Comparison of ENCODE assay signal across 16 cellular contexts in genomic region chr2:102245266-102246151, GRCh38. TPM values are rescaled to one million over a fixed set of nuclear protein-coding genes. Genes with fewer than 3 reads are reported as not detected.
DNase-seq lines count a peak whose midpoint lies in the region; ATAC-seq and TF ChIP-seq lines count a peak whose summit lies in the region.
"Had no signal": no experiment of that assay in that cellular context is flagged by ENCODE, and none has a peak within 500 bp of the region (broad histone marks: within the 10 kb centered on the region; RNA-seq: fewer than 3 reads in every experiment).

No MANE protein-coding gene starts in this region.

- no peaks in the 10 kb centered on the region for H3K36me3 Mint-ChIP-seq in WTC11
- no peaks in the 10 kb centered on the region for H3K36me3 Mint-ChIP-seq in stimulated activated effector memory CD8-positive, alpha-beta T cell treated with anti-CD3 and anti-CD28 coated beads, Interleukin-12 subunit alpha, Interleukin-12 subunit beta, amount 100 ng/mL, for 72 hours

- no peak overlapping the region for H3K4me3 Mint-ChIP-seq in WTC11
- no peak overlapping the region for H3K4me3 Mint-ChIP-seq in stimulated activated effector memory CD8-positive, alpha-beta T cell treated with anti-CD3 and anti-CD28 coated beads, Interleukin-12 subunit alpha, Interleukin-12 subunit beta, amount 100 ng/mL, for 72 hours
- H3K4me3 Mint-ChIP-seq: activated CD8-positive, alpha-beta T cell treated with anti-CD3 and anti-CD28 coated beads for 36 hours had no signal

- peaks cover 13% of the 10 kb centered on the region for H3K4me1 Mint-ChIP-seq in WTC11
- peaks cover 8% of the 10 kb centered on the region for H3K4me1 Mint-ChIP-seq in stimulated activated effector memory CD8-positive, alpha-beta T cell treated with anti-CD3 and anti-CD28 coated beads, Interleukin-12 subunit alpha, Interleukin-12 subunit beta, amount 100 ng/mL, for 72 hours

- H3K27me3 Mint-ChIP-seq in WTC11 (ENCODE audit: low read depth), result peaks cover 21% of the 10 kb centered on the region

- DNase-seq in activated CD8-positive, alpha-beta memory T cell treated with anti-CD3 and anti-CD28 coated beads for 24 hours, result peak; percentile 49
- no peak for DNase-seq in activated CD8-positive, alpha-beta memory T cell treated with anti-CD3 and anti-CD28 coated beads, Interleukin-2, amount 50 U/mL, for 4 hours
- DNase-seq in WTC11 (ENCODE audit: low spot score) (no peak), fibroblast of the conjunctiva (ENCODE audit: low read depth) (peak; percentile 49), DMS153 (lab: John Stamatoyannopoulos, UW) (no peak)
- peak; percentile 18 for DNase-seq in stimulated activated CD8-positive, alpha-beta memory T cell treated with anti-CD3 and anti-CD28 coated beads, Interleukin-4, amount 100 ng/mL, for 48 hours
- DNase-seq in stimulated activated effector memory CD8-positive, alpha-beta T cell treated with anti-CD3 and anti-CD28 coated beads, Interleukin-12 subunit alpha, Interleukin-12 subunit beta, amount 100 ng/mL, for 72 hours (ENCODE audit: low spot score in 2 of 2), result no peak
- DNase-seq: activated CD8-positive, alpha-beta T cell treated with anti-CD3 and anti-CD28 coated beads for 36 hours; caudate nucleus; DMS 273 treated with DMSO at 0.1 percent for 48 hours; NCI-H1105 treated with DMSO at 0.1 percent for 48 hours; NCI-H446 treated with DMSO at 0.1 percent for 48 hours; nucleus accumbens; RPMI8226; T-helper 9 cell had no signal

- CTCF ChIA-PET in WTC11 (lab: Charles Lee), result interaction anchor here (1.0 to 1.5 kb wide), 2 partner anchors 203 to 225 kb away, joined by 3 read pairs; no protein-coding TSS in a partner anchor

- no peaks in the 10 kb centered on the region for H3K9me3 Mint-ChIP-seq in WTC11
- H3K9me3 Mint-ChIP-seq in stimulated activated effector memory CD8-positive, alpha-beta T cell treated with anti-CD3 and anti-CD28 coated beads, Interleukin-12 subunit alpha, Interleukin-12 subunit beta, amount 100 ng/mL, for 72 hours, result no peaks in the 10 kb centered on the region
- H3K9me3 Mint-ChIP-seq: activated CD8-positive, alpha-beta T cell treated with anti-CD3 and anti-CD28 coated beads for 36 hours had no signal

- H3K27ac Mint-ChIP-seq in WTC11, result no peak overlapping the region
- H3K27ac Mint-ChIP-seq in stimulated activated effector memory CD8-positive, alpha-beta T cell treated with anti-CD3 and anti-CD28 coated beads, Interleukin-12 subunit alpha, Interleukin-12 subunit beta, amount 100 ng/mL, for 72 hours, result no peak overlapping the region
- H3K27ac Mint-ChIP-seq: activated CD8-positive, alpha-beta T cell treated with anti-CD3 and anti-CD28 coated beads for 36 hours had no signal

- POLR2A ChIA-PET in WTC11 (lab: Charles Lee), result no interaction called here

- no peak for TF ChIP-seq CTCF in WTC11 (IDR thresholded peaks at IDR 0.05)

- peak; percentile 38 for ATAC-seq in WTC11
- ATAC-seq in stimulated activated effector memory CD8-positive, alpha-beta T cell treated with anti-CD3 and anti-CD28 coated beads, Interleukin-12 subunit alpha, Interleukin-12 subunit beta, amount 100 ng/mL, for 72 hours, result no peak
- ATAC-seq in HG03442 (IDR thresholded peaks at IDR 0.05; ENCODE audit: unreplicated experiment), result no peak
- ATAC-seq: activated CD8-positive, alpha-beta T cell treated with anti-CD3 and anti-CD28 coated beads for 36 hours had no signal

TF ChIP-seq in WTC11, 78 proteins besides CTCF, POLR2A, EP300 and RAD21:
- no peak for TF ChIP-seq AR (CRISPR knock-in tag; IDR thresholded peaks at IDR 0.05)
- no peak for TF ChIP-seq ZBTB43 (CRISPR knock-in tag; IDR thresholded peaks at IDR 0.05)
- TF ChIP-seq ESRRA (CRISPR knock-in tag; IDR thresholded peaks at IDR 0.05; ENCODE audit: borderline replicate concordance), result no peak
- TF ChIP-seq RELA (CRISPR knock-in tag; IDR thresholded peaks at IDR 0.05; ENCODE audit: borderline replicate concordance), result no peak
- no peak for TF ChIP-seq CREM (CRISPR knock-in tag; IDR thresholded peaks at IDR 0.05)
- TF ChIP-seq HMGXB4 (CRISPR knock-in tag; IDR thresholded peaks at IDR 0.05), result no peak
- TF ChIP-seq FOXP1 (CRISPR knock-in tag; IDR thresholded peaks at IDR 0.05; ENCODE audit: borderline replicate concordance), result no peak
- no peak for TF ChIP-seq JUN (CRISPR knock-in tag; IDR thresholded peaks at IDR 0.05)
- no peak for TF ChIP-seq TEAD1 (CRISPR knock-in tag; IDR thresholded peaks at IDR 0.05)
- TF ChIP-seq CBFB (CRISPR knock-in tag; IDR thresholded peaks at IDR 0.05; ENCODE audit: low read depth), result no peak
- no peak for TF ChIP-seq EMX1 (CRISPR knock-in tag; IDR thresholded peaks at IDR 0.05)

RNA-seq across cellular contexts. Expression of gene IL1RL2, which starts 58.7 kb away (rescaled TPM):
- 0.11 TPM in 1 of 3 replicates, not detected in the others for total RNA-seq in WTC11 (2021)
- total RNA-seq: activated CD8-positive, alpha-beta T cell treated with anti-CD3 and anti-CD28 coated beads for 36 hours had no signal

Comparison
In these comparisons a context has a peak if more than half of its experiments do, and no peak if none do; other contexts are left out.
1. DNase-seq: peak in activated CD8-positive, alpha-beta memory T cell treated with anti-CD3 and anti-CD28 coated beads for 24 hours (single experiment), fibroblast of the conjunctiva (single experiment) and stimulated activated CD8-positive, alpha-beta memory T cell treated with anti-CD3 and anti-CD28 coated beads, Interleukin-4, amount 100 ng/mL, for 48 hours (single experiment); none in activated CD8-positive, alpha-beta memory T cell treated with anti-CD3 and anti-CD28 coated beads, Interleukin-2, amount 50 U/mL, for 4 hours (single experiment), WTC11 (single experiment), stimulated activated effector memory CD8-positive, alpha-beta T cell treated with anti-CD3 and anti-CD28 coated beads, Interleukin-12 subunit alpha, Interleukin-12 subunit beta, amount 100 ng/mL, for 72 hours (0 of 2) and DMS153 (single experiment).